Comparison of ENCODE assay signal across 1 cellular context in the genomic region with DNA sequence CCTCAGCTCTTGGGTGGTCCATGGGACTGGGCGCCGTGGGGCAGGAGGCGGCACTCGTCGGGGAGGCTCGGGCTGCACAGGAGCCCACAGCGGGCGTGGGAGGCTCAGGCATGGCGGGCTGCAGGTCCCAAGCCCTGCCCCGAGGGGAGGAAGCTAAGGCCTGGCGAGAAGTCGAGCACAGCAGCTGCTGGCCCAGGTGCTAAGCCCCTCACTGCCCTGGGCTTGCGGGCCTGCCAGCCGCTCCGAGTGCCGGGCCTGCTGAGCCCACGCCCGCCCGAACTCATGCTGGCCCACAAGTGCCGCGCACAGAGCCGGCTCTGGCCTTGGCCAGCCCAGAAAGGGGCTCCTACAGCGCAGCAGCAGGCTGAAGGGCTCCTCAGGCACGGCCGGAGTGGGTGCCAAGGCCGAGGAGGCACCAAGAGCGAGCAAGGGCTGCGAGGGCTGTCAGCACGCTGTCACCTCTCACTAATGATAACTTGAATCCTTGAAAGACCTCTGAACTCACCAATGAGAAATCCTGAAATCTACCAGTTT.
TF ChIP-seq lines count a peak whose summit lies in the region.

No MANE protein-coding gene starts in this region.

TF ChIP-seq in H1, 55 proteins besides CTCF, POLR2A, EP300 and RAD21:
- no peak for TF ChIP-seq NANOG (IDR thresholded peaks at IDR 0.05; ENCODE audit: insufficient read depth, low read depth, low read length, poor library complexity, severe bottlenecking)
